In the genomic region with DNA sequence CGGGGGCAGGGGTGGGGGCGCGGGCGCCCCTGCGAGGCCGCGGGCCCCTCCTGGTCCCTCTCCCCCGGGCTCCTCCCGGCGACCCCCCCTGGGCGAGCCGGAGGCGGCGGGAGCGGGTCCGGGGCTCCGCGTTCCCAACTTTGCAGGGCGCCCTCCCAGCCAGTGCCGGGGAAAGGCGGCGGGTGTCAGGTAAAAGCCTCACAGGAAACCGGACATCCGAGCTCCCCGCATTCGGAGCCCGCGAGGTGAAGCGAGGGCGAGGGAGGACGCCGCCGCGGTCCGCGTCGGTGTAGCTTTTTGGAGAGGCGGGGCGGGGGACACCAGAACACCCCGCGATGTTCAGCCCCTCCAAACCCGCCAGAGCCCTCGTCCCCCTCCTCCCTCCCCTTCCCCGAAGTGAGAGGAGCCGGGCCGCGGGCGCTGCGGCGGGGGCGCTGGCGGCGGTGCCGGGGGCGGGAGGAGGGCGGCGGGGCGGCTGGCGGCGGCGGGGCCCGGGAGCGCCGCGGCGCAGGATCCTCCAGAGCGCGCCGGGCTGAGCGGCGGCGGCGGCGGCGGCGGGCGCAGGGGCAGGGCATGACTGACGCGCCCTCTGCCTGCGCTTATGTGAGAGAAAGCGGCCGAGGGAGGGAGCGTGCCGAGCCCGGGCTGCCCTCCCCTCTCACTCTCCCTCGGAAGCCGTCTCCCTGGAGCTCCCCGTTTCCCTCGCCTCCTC, we compare ENCODE assay signal across 8 cellular contexts. TPM values are rescaled to one million over a fixed set of nuclear protein-coding genes. Genes with fewer than 3 reads are reported as not detected.
DNase-seq lines count a peak whose midpoint lies in the region; ATAC-seq and TF ChIP-seq lines count a peak whose summit lies in the region.

A gene with protein sequence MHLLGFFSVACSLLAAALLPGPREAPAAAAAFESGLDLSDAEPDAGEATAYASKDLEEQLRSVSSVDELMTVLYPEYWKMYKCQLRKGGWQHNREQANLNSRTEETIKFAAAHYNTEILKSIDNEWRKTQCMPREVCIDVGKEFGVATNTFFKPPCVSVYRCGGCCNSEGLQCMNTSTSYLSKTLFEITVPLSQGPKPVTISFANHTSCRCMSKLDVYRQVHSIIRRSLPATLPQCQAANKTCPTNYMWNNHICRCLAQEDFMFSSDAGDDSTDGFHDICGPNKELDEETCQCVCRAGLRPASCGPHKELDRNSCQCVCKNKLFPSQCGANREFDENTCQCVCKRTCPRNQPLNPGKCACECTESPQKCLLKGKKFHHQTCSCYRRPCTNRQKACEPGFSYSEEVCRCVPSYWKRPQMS (minus strand): TSS at position 575 of the 712 bp plus-strand sequence. CDS start 611 bp downstream, outside the sequence.

- no peaks in the 10 kb centered on the region for H3K9me3 ChIP-seq in AG04450 (ENCODE audit: control insufficient read depth, insufficient read depth, low read length)
- H3K9me3 ChIP-seq in iPS-18c (ENCODE audit: control insufficient read depth, insufficient read depth, low read length): no peaks in the 10 kb centered on the region

- POLR2A ChIA-PET in AG04450 (lab: Yijun Ruan, JAX): interaction anchor here (0.6 to 3.6 kb wide), 8 partner anchors 10 to 369 kb away, joined by 3 to 18 read pairs (median 4); no protein-coding TSS in a partner anchor

- peak within 1 kb of the TSS; percentile 77 for H3K27ac ChIP-seq in AG04450 (ENCODE audit: low read depth, low read length)
- H3K27ac ChIP-seq in brain microvascular endothelial cell: peak within 1 kb of the TSS; percentile 93

- in situ Hi-C loops in brain microvascular endothelial cell (cut with HindIII; ENCODE audit: low pct_ligation_motif_present, low sequenced_read_pairs): loop anchor here (25.0 kb wide), 1 partner anchor 405 kb away; no protein-coding TSS in a partner anchor

- H3K27me3 ChIP-seq in AG04450 (ENCODE audit: control insufficient read depth, insufficient read depth, low read length) (no peaks in the 10 kb centered on the region), brain microvascular endothelial cell (replicated peaks) (no peaks in the 10 kb centered on the region)

- H3K36me3 ChIP-seq in brain microvascular endothelial cell (replicated peaks): no peaks in the 10 kb centered on the region

- no peak for TF ChIP-seq CTCF in AG04450 (IDR thresholded peaks at IDR 0.05; ENCODE audit: low read depth, low read length)
- no peak for TF ChIP-seq CTCF in brain microvascular endothelial cell (IDR thresholded peaks at IDR 0.05; ENCODE audit: low read depth, low read length, missing control alignments)

- H3K4me3 ChIP-seq in AG04450 (ENCODE audit: low read depth, low read length) (peak within 1 kb of the TSS; percentile 85), brain microvascular endothelial cell (ENCODE audit: low read depth, low read length) (peak within 1 kb of the TSS; percentile 90), iPS-18c (ENCODE audit: insufficient read depth, low read depth, low read length) (peak within 1 kb of the TSS; percentile 61), skeletal muscle cell (ENCODE audit: low read depth, low read length) (peak within 1 kb of the TSS; percentile 87)

- ATAC-seq in GM18511 (IDR thresholded peaks at IDR 0.05; ENCODE audit: unreplicated experiment): peak; percentile 83
- peak; percentile 72 for ATAC-seq in HG02973 (IDR thresholded peaks at IDR 0.05; ENCODE audit: unreplicated experiment)

- CTCF ChIA-PET in AG04450 (lab: Charles Lee): interaction anchor here (0.6 to 4.6 kb wide), 9 partner anchors 10 to 690 kb away, joined by 3 to 32 read pairs (median 3); no protein-coding TSS in a partner anchor

- DNase-seq in AG04450 (ENCODE audit: low read depth, low spot score) (no peak), NOMO-1 treated with dmso at 0.1 percent for 144 hours (lab: John Stamatoyannopoulos, UW; ENCODE audit: unreplicated experiment) (peak; percentile 25), brain microvascular endothelial cell (peak; percentile 70), skeletal muscle cell (ENCODE audit: low read depth) (no peak), COLO829 (ENCODE audit: low spot score) (no peak)

RNA-seq across cellular contexts. Expression of the gene that starts here (rescaled TPM):
- 30.1 and 31.0 TPM in 2 replicates for polyA plus RNA-seq in AG04450 (2011; rRNA removed)
- 35.3 and 35.7 TPM in 2 replicates for polyA minus RNA-seq in AG04450 (2011; rRNA and poly(A)+ RNA removed)

Comparison
In these comparisons a context has a peak if more than half of its experiments do, and no peak if none do; other contexts are left out.
1. DNase-seq: peak in NOMO-1 treated with dmso at 0.1 percent for 144 hours (single experiment) and brain microvascular endothelial cell (single experiment); none in AG04450 (single experiment), skeletal muscle cell (single experiment) and COLO829 (single experiment).
2. Peak in every context shown above with its lines, with median percentiles within 50 percentile points of each other: H3K4me3 ChIP-seq.